In genomic region chr16:10870808-10871156, GRCh38 we compare ENCODE assay signal across 12 cellular contexts. TPM values are rescaled to one million over a fixed set of nuclear protein-coding genes. Genes with fewer than 3 reads are reported as not detected.
DNase-seq lines count a peak whose midpoint lies in the region; ATAC-seq, FAIRE-seq and TF ChIP-seq lines count a peak whose summit lies in the region.
"Had no signal": no experiment of that assay in that cellular context is flagged by ENCODE, and none has a peak within 500 bp of the region (broad histone marks: within the 10 kb centered on the region; RNA-seq: fewer than 3 reads in every experiment).

No MANE protein-coding gene starts in this region.

- DNase-seq in GM23248 (no peak), pancreas (no peak), NCI-H345 treated with DMSO at 0.1 percent for 48 hours (lab: John Stamatoyannopoulos, UW; ENCODE audit: unreplicated experiment) (no peak), OCI-M2 (lab: John Stamatoyannopoulos, UW; ENCODE audit: unreplicated experiment) (no peak)
- DNase-seq in activated naive CD8-positive, alpha-beta T cell treated with anti-CD3 and anti-CD28 coated beads, Interleukin-2, amount 50 U/mL, for 24 hours = no peak
- no peak for DNase-seq in NK-92 treated with Interleukin-12 subunit alpha and Interleukin-12 subunit beta, amount 100 ng/mL, for 24 hours (lab: John Stamatoyannopoulos, UW)
- DNase-seq: NCI-H1092 treated with DMSO at 0.1 percent for 48 hours, NCI-H748 treated with DMSO at 0.1 percent for 48 hours had no signal

- H3K9me3 ChIP-seq in BLaER1 = no peaks in the 10 kb centered on the region
- no peaks in the 10 kb centered on the region for H3K9me3 ChIP-seq in GM23248 (ENCODE audit: low read depth)
- H3K9me3 ChIP-seq in pancreas = no peaks in the 10 kb centered on the region
- H3K9me3 ChIP-seq in gastroesophageal sphincter = no peaks in the 10 kb centered on the region

- H3K9me2 ChIP-seq in GM23248 (ENCODE audit: insufficient read depth) = no peaks in the 10 kb centered on the region

- peak overlapping the region; percentile 61; the same call in 1 of the 2 replicates for H3K9ac ChIP-seq in BLaER1
- no peak overlapping the region for H3K9ac ChIP-seq in GM23248

- H3K27me3 ChIP-seq in BLaER1 (no peaks in the 10 kb centered on the region), GM23248 (replicated peaks; ENCODE audit: insufficient read depth) (no peaks in the 10 kb centered on the region), pancreas (no peaks in the 10 kb centered on the region), gastroesophageal sphincter (peaks cover 60% of the 10 kb centered on the region)

- peaks cover 3% of the 10 kb centered on the region; the same call in 1 of the 2 replicates for H3F3A ChIP-seq in GM23248 (ENCODE audit: insufficient read depth)

- in situ Hi-C loops in GM23248 (cut with MboI) = no loop called here

- H3K27me3 Mint-ChIP-seq in activated naive CD8-positive, alpha-beta T cell treated with anti-CD3 and anti-CD28 coated beads, Interleukin-2, amount 50 U/mL, for 24 hours = peaks cover 38% of the 10 kb centered on the region

- WGBS in GM23248 (ENCODE audit: low coverage in 1 of 2, low lambda C conversion rate in 2 of 2, missing lambda C conversion rate in 2 of 2), 2 experiments = 60% methylated on average over 5 of the region's 5 CpGs
- 79 to 83% methylated on average over 5 of the region's 5 CpGs for WGBS in pancreas, 2 donors
- 71% methylated on average over 2 of the region's 5 CpGs; no CpG with 5 or more reads in 1 of the 2 donors for WGBS in gastroesophageal sphincter (ENCODE audit: low coverage in 1 of 2), 2 donors

- peak overlapping the region; percentile 83 for H3K4me2 ChIP-seq in BLaER1
- no peak overlapping the region for H3K4me2 ChIP-seq in GM23248 (ENCODE audit: unreplicated experiment)

- TF ChIP-seq EP300 in gastroesophageal sphincter (IDR thresholded peaks at IDR 0.05) = no peak

- TF ChIP-seq POLR2A in gastroesophageal sphincter (IDR thresholded peaks at IDR 0.05) = no peak

- FAIRE-seq in pancreas (lab: Jason Lieb, UNC) = no peak

- H3K36me3 ChIP-seq in BLaER1 (no peaks in the 10 kb centered on the region), GM23248 (ENCODE audit: low read depth) (no peaks in the 10 kb centered on the region), pancreas (no peaks in the 10 kb centered on the region), gastroesophageal sphincter (no peaks in the 10 kb centered on the region)
- H3K36me3 ChIP-seq: cardiac muscle cell had no signal

- TF ChIP-seq CTCF in pancreas (IDR thresholded peaks at IDR 0.05) = no peak
- TF ChIP-seq CTCF in gastroesophageal sphincter (IDR thresholded peaks at IDR 0.05) = no peak

- no peak overlapping the region for H2AFZ ChIP-seq in GM23248

- no peaks in the 10 kb centered on the region for H3K36me3 Mint-ChIP-seq in activated naive CD8-positive, alpha-beta T cell treated with anti-CD3 and anti-CD28 coated beads, Interleukin-2, amount 50 U/mL, for 24 hours (ENCODE audit: low read depth)

- H3K27ac ChIP-seq in BLaER1 = peak overlapping the region; percentile 94
- peak overlapping the region; percentile 87 for H3K27ac ChIP-seq in GM23248
- peak overlapping the region in 3 of 4 donors; percentile 61 to 81 (median 70) for H3K27ac ChIP-seq in pancreas
- peak overlapping the region in 2 of 4 donors; percentile 22 to 63 for H3K27ac ChIP-seq in gastroesophageal sphincter
- H3K27ac ChIP-seq: cardiac muscle cell had no signal

- peaks cover 68% of the 10 kb centered on the region for H3K4me1 Mint-ChIP-seq in activated naive CD8-positive, alpha-beta T cell treated with anti-CD3 and anti-CD28 coated beads, Interleukin-2, amount 50 U/mL, for 24 hours

- ATAC-seq in activated naive CD8-positive, alpha-beta T cell treated with anti-CD3 and anti-CD28 coated beads, Interleukin-2, amount 50 U/mL, for 24 hours = peak; percentile 1
- no peak for ATAC-seq in pancreas
- no peak for ATAC-seq in gastroesophageal sphincter

- no peaks in the 10 kb centered on the region for H3K9me3 Mint-ChIP-seq in activated naive CD8-positive, alpha-beta T cell treated with anti-CD3 and anti-CD28 coated beads, Interleukin-2, amount 50 U/mL, for 24 hours
- H3K9me3 Mint-ChIP-seq: neural crest cell had no signal

- H3K4me1 ChIP-seq in BLaER1 (peaks cover 98% of the 10 kb centered on the region), GM23248 (ENCODE audit: insufficient read depth) (peaks cover 17% of the 10 kb centered on the region), pancreas (peaks cover 3 to 43% (median 19%) of the 10 kb centered on the region in 3 donors), gastroesophageal sphincter (peaks cover 0 to 24% (median 0%) of the 10 kb centered on the region in 3 donors)

- peak overlapping the region; percentile 48 for H3K4me3 Mint-ChIP-seq in activated naive CD8-positive, alpha-beta T cell treated with anti-CD3 and anti-CD28 coated beads, Interleukin-2, amount 50 U/mL, for 24 hours
- H3K4me3 Mint-ChIP-seq: neural crest cell had no signal

- intact Hi-C loops in pancreas (cut with DNase I) = no loop called here

- H4K20me1 ChIP-seq in BLaER1 (no peaks in the 10 kb centered on the region), GM23248 (ENCODE audit: insufficient read depth) (no peaks in the 10 kb centered on the region)

- H3K4me3 ChIP-seq in BLaER1 (no peak overlapping the region), GM23248 (no peak overlapping the region), pancreas (no peak overlapping the region), gastroesophageal sphincter (no peak overlapping the region)
- H3K4me3 ChIP-seq: cardiac muscle cell had no signal

- no peaks in the 10 kb centered on the region for H3K79me2 ChIP-seq in GM23248 (ENCODE audit: insufficient read depth)

- H3K27ac Mint-ChIP-seq in activated naive CD8-positive, alpha-beta T cell treated with anti-CD3 and anti-CD28 coated beads, Interleukin-2, amount 50 U/mL, for 24 hours = peak overlapping the region; percentile 89

RNA-seq across cellular contexts. Expression of gene CIITA, which starts 6.2 kb away (rescaled TPM):
- total RNA-seq in GM23248 (2014; rRNA removed; shearing (Covaris generic)) = under 0.01 TPM in 1 of 2 replicates, not detected in the other
- polyA plus RNA-seq in GM23248 (2016; fragmentation: Nextera tagmentation; extraction: Ambion mirVana) (0.09 and 0.75 TPM in 2 replicates), pancreas (1 to 10 TPM; 6.5 to 8.6 TPM)
- total RNA-seq in pancreas (10 to 100 TPM in 2 of 6 donors, 1 to 10 TPM in 4; 1.8 to 39.7 (median 3.7) TPM), gastroesophageal sphincter (10 to 100 TPM in 1 of 4 donors, 1 to 10 TPM in 3; 4.3 to 26.5 (median 7.4) TPM)
- total RNA-seq: neural crest cell had no signal

RNA-seq across cellular contexts. Expression of gene TVP23A, which starts 52.2 kb away (rescaled TPM):
- not detected in 2 replicates for total RNA-seq in GM23248 (2014; rRNA removed; shearing (Covaris generic))
- 0.06 and 0.13 TPM in 2 replicates for polyA plus RNA-seq in GM23248 (2016; fragmentation: Nextera tagmentation; extraction: Ambion mirVana)
- under 1 TPM in 3 of 6 donors, not detected in 3; 0.08 to 0.18 (median 0.16) TPM for total RNA-seq in pancreas
- under 1 TPM; 0.05 to 0.34 TPM for polyA plus RNA-seq in pancreas
- under 1 TPM in 3 of 4 donors, not detected in 1; 0.16 to 0.54 (median 0.23) TPM for total RNA-seq in gastroesophageal sphincter
